ENCODE assay signal across 28 cellular contexts in the genomic region with DNA sequence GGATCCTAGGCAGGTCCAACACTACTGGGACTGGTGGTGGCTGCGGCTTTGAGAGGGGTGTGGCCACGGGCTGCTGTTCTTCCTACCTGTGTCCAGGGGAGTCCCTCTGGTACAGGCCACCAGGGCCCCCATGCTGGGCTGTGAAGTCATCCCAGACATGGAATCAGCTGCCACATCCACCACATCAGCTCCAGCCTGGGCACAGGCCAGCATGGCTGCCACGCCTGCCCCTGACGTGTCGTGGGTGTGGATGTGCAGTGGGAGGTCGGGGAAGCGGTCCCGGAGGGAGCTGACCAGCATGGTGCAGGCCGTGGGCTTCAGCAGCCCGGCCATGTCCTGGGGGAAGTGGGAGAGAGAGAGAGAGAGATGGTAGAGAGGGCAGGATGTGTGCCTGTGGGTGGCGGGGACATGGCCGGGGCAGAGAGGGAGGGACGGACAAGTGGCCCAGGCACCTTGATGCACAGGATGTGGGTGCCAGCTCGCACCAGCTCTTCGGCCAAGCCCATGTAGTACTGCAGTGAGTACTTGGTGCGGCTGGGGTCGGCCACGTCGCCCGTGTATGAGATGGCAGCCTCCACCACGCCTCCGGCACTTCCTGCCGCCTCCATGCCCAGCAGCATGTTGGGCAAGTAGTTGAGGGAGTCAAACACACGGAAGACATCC. TPM values are rescaled to one million over a fixed set of nuclear protein-coding genes. Genes with fewer than 3 reads are reported as not detected.
DNase-seq lines count a peak whose midpoint lies in the region; ATAC-seq and TF ChIP-seq lines count a peak whose summit lies in the region.
"Had no signal": no experiment of that assay in that cellular context is flagged by ENCODE, and none has a peak within 500 bp of the region (broad histone marks: within the 10 kb centered on the region; RNA-seq: fewer than 3 reads in every experiment).

No MANE protein-coding gene starts in this region.

- no peak overlapping the region for H3K27ac ChIP-seq in SK-N-SH (ENCODE audit: low read depth in 2 of 2, low read length in 1 of 2)
- H3K27ac ChIP-seq: 22Rv1, breast epithelium, dorsolateral prefrontal cortex, heart right ventricle, PC-9, SJCRH30, tibial artery had no signal

- H3K27ac Mint-ChIP-seq in type B pancreatic cell = no peak overlapping the region
- H3K27ac Mint-ChIP-seq: GM23338, natural killer cell had no signal

- 96% methylated on average over 13 of the region's 24 CpGs for WGBS in SK-N-SH (ENCODE audit: low lambda C conversion rate)

- H3F3A ChIP-seq in SK-N-SH (replicated peaks; ENCODE audit: insufficient read depth) = no peaks in the 10 kb centered on the region

- H3K9me3 Mint-ChIP-seq in type B pancreatic cell = no peaks in the 10 kb centered on the region
- H3K9me3 Mint-ChIP-seq: GM23338, natural killer cell had no signal

- ATAC-seq in SK-N-SH treated with all-trans-retinoic acid at 6 μM for 48 hours = no peak
- ATAC-seq: GM12878, GM23338, heart right ventricle, left colon, natural killer cell had no signal

- no peak overlapping the region for H2AFZ ChIP-seq in SK-N-SH (ENCODE audit: low read depth)
- H2AFZ ChIP-seq: GM23338, PC-9 had no signal

- POLR2A ChIA-PET in SK-N-SH (lab: Yijun Ruan, JAX) = no interaction called here

- intact Hi-C loops in posterior vena cava (cut with DNase I) = no loop called here

- no peaks in the 10 kb centered on the region for H3K9me3 ChIP-seq in SK-N-SH
- H3K9me3 ChIP-seq: breast epithelium, heart right ventricle, SJCRH30, tibial artery had no signal

- H3K4me3 ChIP-seq in SK-N-SH (ENCODE audit: low read depth in 2 of 2, low read length in 1 of 2) (no peak overlapping the region), H7 (ENCODE audit: insufficient read depth, low read depth, low read length) (no peak overlapping the region)
- H3K4me3 ChIP-seq: breast epithelium, dorsolateral prefrontal cortex, GM12878, GM23338, heart right ventricle, PC-9, SJCRH30, tibial artery had no signal

- no peak for TF ChIP-seq RAD21 in SK-N-SH (IDR thresholded peaks at IDR 0.05; ENCODE audit: low read length)

- peak; percentile 22 for DNase-seq in SK-N-SH
- peak; percentile 54 for DNase-seq in H7
- DNase-seq in ecto neural progenitor cell (ENCODE audit: low spot score) = peak; percentile 39
- DNase-seq in posterior vena cava (ENCODE audit: low spot score) = peak; percentile 73
- no peak for DNase-seq in type B pancreatic cell (ENCODE audit: extremely low spot score, unreplicated experiment)
- DNase-seq in GOT3 (lab: John Stamatoyannopoulos, UW) = no peak
- DNase-seq in anterior cingulate cortex (lab: John Stamatoyannopoulos, UW) = no peak
- DNase-seq: activated gamma-delta T cell; DMS79 treated with DMSO at 0.1 percent for 48 hours; heart right ventricle; KBM-7; midbrain; natural killer cell; NCI-H1436; NCI-H2107; NCI-H510A treated with DMSO at 0.1 percent for 48 hours; PC-9; SJCRH30; stimulated activated CD4-positive, alpha-beta T cell treated with anti-CD3 and anti-CD28 coated beads, Interleukin-2, amount 100 ng/mL, for 24 hours; stimulated activated naive CD4-positive, alpha-beta T cell treated with Interleukin-2 at 50 U/mL for 16 hours had no signal

- H3K4me1 ChIP-seq in SK-N-SH (ENCODE audit: control insufficient read depth in 1 of 2, insufficient read depth in 2 of 2, low read depth in 1 of 2, low read length in 1 of 2) = peaks cover 0 to 2% of the 10 kb centered on the region in 2 experiments; a peak in 1 of 4 replicates

- no peaks in the 10 kb centered on the region for H4K20me1 ChIP-seq in SK-N-SH (ENCODE audit: insufficient read depth)

- H3K27me3 Mint-ChIP-seq in type B pancreatic cell = no peaks in the 10 kb centered on the region

- no peak overlapping the region for H3K4me2 ChIP-seq in SK-N-SH
- H3K4me2 ChIP-seq: GM23338, PC-9 had no signal

- peaks cover 0 to 26% of the 10 kb centered on the region in 2 experiments for H3K36me3 ChIP-seq in SK-N-SH (replicated peaks in 1 of 2; ENCODE audit: control insufficient read depth in 1 of 2, insufficient read depth in 2 of 2, low read length in 1 of 2)
- H3K36me3 ChIP-seq in H7 (replicated peaks; ENCODE audit: control insufficient read depth, insufficient read depth, low read length) = peaks cover 8% of the 10 kb centered on the region
- H3K36me3 ChIP-seq: SJCRH30 had no signal

- no peak overlapping the region for H3K4me3 Mint-ChIP-seq in type B pancreatic cell
- H3K4me3 Mint-ChIP-seq: GM23338, natural killer cell had no signal

- peaks cover 4% of the 10 kb centered on the region for H3K4me1 Mint-ChIP-seq in type B pancreatic cell (ENCODE audit: unreplicated experiment)

- H3K27me3 ChIP-seq in SK-N-SH (ENCODE audit: insufficient read depth) (no peaks in the 10 kb centered on the region), H7 (ENCODE audit: control insufficient read depth, insufficient read depth, low read length) (no peaks in the 10 kb centered on the region)
- H3K27me3 ChIP-seq: breast epithelium, dorsolateral prefrontal cortex, heart right ventricle, SJCRH30, tibial artery had no signal

- no peaks in the 10 kb centered on the region; the same call in 1 of the 2 replicates for H3K79me2 ChIP-seq in SK-N-SH (ENCODE audit: insufficient read depth)

- H3K9ac ChIP-seq in SK-N-SH = no peak overlapping the region

- no peaks in the 10 kb centered on the region for H3K36me3 Mint-ChIP-seq in type B pancreatic cell
- H3K36me3 Mint-ChIP-seq: natural killer cell had no signal

- TF ChIP-seq EP300 in SK-N-SH (IDR thresholded peaks at IDR 0.05; ENCODE audit: borderline replicate concordance in 1 of 2, low read depth in 1 of 2, low read length in 1 of 2) = no peak

- CTCF ChIA-PET in SK-N-SH (lab: Yijun Ruan, JAX) = interaction anchor here (0.7 to 1.7 kb wide), 2 partner anchors 33 to 125 kb away, joined by 3 to 9 read pairs; no protein-coding TSS in a partner anchor

- TF ChIP-seq CTCF in SK-N-SH (IDR thresholded peaks at IDR 0.05) (no peak), type B pancreatic cell (conservative IDR thresholded peaks at IDR 0.05) (no peak)

- H3K9me2 ChIP-seq in SK-N-SH = no peaks in the 10 kb centered on the region

TF ChIP-seq in SK-N-SH, 30 proteins besides CTCF, POLR2A, EP300 and RAD21 (continues in another document):
- TF ChIP-seq RFX5 (IDR thresholded peaks at IDR 0.05; ENCODE audit: low read length) = no peak
- TF ChIP-seq FOXM1 (IDR thresholded peaks at IDR 0.05; ENCODE audit: low read depth) = no peak
- TF ChIP-seq ELF1 (IDR thresholded peaks at IDR 0.05) = no peak
- no peak for TF ChIP-seq NRF1 (IDR thresholded peaks at IDR 0.05; ENCODE audit: low read depth, low read length)
- TF ChIP-seq TAF1 (IDR thresholded peaks at IDR 0.05; ENCODE audit: borderline replicate concordance, low read depth, low read length) = no peak
- no peak for TF ChIP-seq JUND (IDR thresholded peaks at IDR 0.05)
- TF ChIP-seq, protein P1, sequence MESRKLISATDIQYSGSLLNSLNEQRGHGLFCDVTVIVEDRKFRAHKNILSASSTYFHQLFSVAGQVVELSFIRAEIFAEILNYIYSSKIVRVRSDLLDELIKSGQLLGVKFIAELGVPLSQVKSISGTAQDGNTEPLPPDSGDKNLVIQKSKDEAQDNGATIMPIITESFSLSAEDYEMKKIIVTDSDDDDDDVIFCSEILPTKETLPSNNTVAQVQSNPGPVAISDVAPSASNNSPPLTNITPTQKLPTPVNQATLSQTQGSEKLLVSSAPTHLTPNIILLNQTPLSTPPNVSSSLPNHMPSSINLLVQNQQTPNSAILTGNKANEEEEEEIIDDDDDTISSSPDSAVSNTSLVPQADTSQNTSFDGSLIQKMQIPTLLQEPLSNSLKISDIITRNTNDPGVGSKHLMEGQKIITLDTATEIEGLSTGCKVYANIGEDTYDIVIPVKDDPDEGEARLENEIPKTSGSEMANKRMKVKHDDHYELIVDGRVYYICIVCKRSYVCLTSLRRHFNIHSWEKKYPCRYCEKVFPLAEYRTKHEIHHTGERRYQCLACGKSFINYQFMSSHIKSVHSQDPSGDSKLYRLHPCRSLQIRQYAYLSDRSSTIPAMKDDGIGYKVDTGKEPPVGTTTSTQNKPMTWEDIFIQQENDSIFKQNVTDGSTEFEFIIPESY (IDR thresholded peaks at IDR 0.05; ENCODE audit: borderline replicate concordance, low read depth) = no peak

TF ChIP-seq in SK-N-SH treated with all-trans-retinoic acid at 6 μM for 48 hours, 23 proteins besides CTCF, POLR2A, EP300 and RAD21 (continues in another document):
- no peak for TF ChIP-seq TCF4 (CRISPR knock-in tag; IDR thresholded peaks at IDR 0.05; ENCODE audit: borderline replicate concordance)
- no peak for TF ChIP-seq ARNTL (CRISPR knock-in tag; IDR thresholded peaks at IDR 0.05; ENCODE audit: borderline replicate concordance, low read depth)
- no peak for TF ChIP-seq SNAI2 (CRISPR knock-in tag; IDR thresholded peaks at IDR 0.05)
- no peak for TF ChIP-seq POU6F1 (CRISPR knock-in tag; IDR thresholded peaks at IDR 0.05; ENCODE audit: borderline replicate concordance, low read depth)

RNA-seq across cellular contexts. Expression of gene LRFN4, which starts 6.1 kb away (rescaled TPM):
- 15.9 and 25.4 TPM in 2 replicates for polyA plus RNA-seq in SK-N-SH (2012; rRNA removed)
- 4.1 and 9.4 TPM in 2 replicates for polyA plus RNA-seq in SK-N-SH (2012; cell fraction: cytosol; rRNA removed)
- polyA plus RNA-seq in SK-N-SH (2012; cell fraction: nucleus; rRNA removed) = 35.8 and 37.4 TPM in 2 replicates
- total RNA-seq in H7 (2014; rRNA removed; shearing (Covaris generic)) = 62.5 and 65.4 TPM in 2 replicates
- 10 to 100 TPM; 15.0 to 16.9 TPM for total RNA-seq in posterior vena cava
- total RNA-seq in type B pancreatic cell (ENCODE audit: low replicate concordance) = 10.1 and 28.5 TPM in 2 replicates

RNA-seq across cellular contexts. Expression of gene RCE1, which starts 7.5 kb away (rescaled TPM):
- polyA plus RNA-seq in SK-N-SH (2012; rRNA removed) = 25.0 and 25.4 TPM in 2 replicates
- polyA plus RNA-seq in SK-N-SH (2012; cell fraction: cytosol; rRNA removed) = 8.7 and 14.3 TPM in 2 replicates
- polyA plus RNA-seq in SK-N-SH (2012; cell fraction: nucleus; rRNA removed) = 69.3 and 90.1 TPM in 2 replicates
- 43.1 and 50.6 TPM in 2 replicates for total RNA-seq in H7 (2014; rRNA removed; shearing (Covaris generic))
- total RNA-seq in posterior vena cava (1 to 10 TPM; 7.9 to 9.1 TPM), type B pancreatic cell (ENCODE audit: low replicate concordance) (25.0 and 29.9 TPM in 2 replicates)

Comparison
In these comparisons a context has a peak if more than half of its experiments do, and no peak if none do; other contexts are left out.
1. DNase-seq: peak in SK-N-SH (single experiment), H7 (single experiment), ecto neural progenitor cell (single experiment) and posterior vena cava (single experiment); none in type B pancreatic cell (single experiment), GOT3 (single experiment) and anterior cingulate cortex (0 of 58).